ENCODE assay signal across 9 cellular contexts in the genomic region with DNA sequence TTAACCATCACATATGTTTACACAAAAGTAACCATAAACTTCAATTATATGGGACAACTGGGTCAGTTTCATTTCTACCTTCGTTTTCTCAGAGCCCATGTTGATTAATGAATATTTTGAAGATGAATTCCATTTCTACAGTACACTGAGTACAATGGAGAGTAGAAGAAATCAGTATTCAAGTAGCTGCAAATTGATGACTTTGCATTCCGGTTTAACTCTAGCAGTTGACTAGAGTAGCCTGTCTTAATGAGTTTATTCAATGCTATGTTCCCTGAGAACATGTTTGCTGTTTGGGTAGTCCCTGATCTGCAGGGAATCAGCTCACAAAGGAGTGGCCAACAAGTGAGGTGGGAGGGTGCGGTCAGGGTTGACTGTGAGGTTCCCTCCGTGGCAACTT.
"Had no signal": no experiment of that assay in that cellular context is flagged by ENCODE, and none has a peak within 500 bp of the region (broad histone marks: within the 10 kb centered on the region; RNA-seq: fewer than 3 reads in every experiment).

No MANE protein-coding gene starts in this region.

- DNase-seq: GM23248, GOT3, H9, HCEC 1CT, Karpas-422, KBM-7 had no signal

- H3K4me2 ChIP-seq: KMS-11 had no signal

- H2AFZ ChIP-seq: GM23248 had no signal

- H3K9ac ChIP-seq: GM23248, KMS-11 had no signal

- H3K4me3 ChIP-seq: GM23248 had no signal

- H3K27ac ChIP-seq: GM23248, HL-60, KMS-11 had no signal

- FAIRE-seq: H54 had no signal
